In the genomic region with DNA sequence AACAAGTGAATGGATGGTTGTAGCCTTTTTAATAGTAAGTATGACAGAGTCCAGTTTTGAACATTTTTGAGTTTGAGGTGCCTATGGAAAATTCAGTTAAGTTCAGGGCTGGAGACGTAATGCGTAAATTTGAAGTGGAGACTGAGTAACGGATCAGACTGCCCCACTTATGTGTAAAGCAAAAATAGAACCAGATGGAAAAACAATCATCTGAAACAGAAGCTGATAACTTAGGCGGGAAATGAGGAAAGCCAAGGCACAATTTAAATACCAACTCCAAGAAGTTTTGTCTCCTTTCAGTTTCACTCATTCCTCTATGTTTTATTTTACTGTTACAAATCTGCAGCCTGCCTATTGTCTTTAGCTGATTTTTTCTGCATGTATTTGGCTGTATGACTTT, we compare ENCODE assay signal across 10 cellular contexts. TPM values are rescaled to one million over a fixed set of nuclear protein-coding genes. Genes with fewer than 3 reads are reported as not detected.
DNase-seq lines count a peak whose midpoint lies in the region; ATAC-seq and TF ChIP-seq lines count a peak whose summit lies in the region.
"Had no signal": no experiment of that assay in that cellular context is flagged by ENCODE, and none has a peak within 500 bp of the region (broad histone marks: within the 10 kb centered on the region; RNA-seq: fewer than 3 reads in every experiment).

No MANE protein-coding gene starts in this region.

- DNase-seq in CD14-positive monocyte (ENCODE audit: low spot score) (no peak), endothelial cell (ENCODE audit: low spot score) (no peak), NCI-H774 (lab: John Stamatoyannopoulos, UW) (no peak), occipital lobe (lab: John Stamatoyannopoulos, UW) (no peak), H4 (ENCODE audit: low spot score) (no peak)
- DNase-seq: transverse colon had no signal

- H3K4me1 Mint-ChIP-seq in CD14-positive monocyte, result peaks cover 20% of the 10 kb centered on the region
- H3K4me1 Mint-ChIP-seq in endothelial cell (ENCODE audit: unreplicated experiment), result peaks cover 40% of the 10 kb centered on the region

- H2AFZ ChIP-seq in OCI-LY1 (ENCODE audit: low read length), result no peak overlapping the region
- H2AFZ ChIP-seq in neural cell (ENCODE audit: low read depth, low read length), result no peak overlapping the region

- intact Hi-C loops in CD14-positive monocyte (cut with micrococcal nuclease), result loop anchor here in 1 of 2 donors (10.0 kb wide), 1 partner anchor 192 kb away; a partner anchor contains a TSS

- H4K20me1 ChIP-seq in OCI-LY1 (ENCODE audit: insufficient read depth, low read length) (no peaks in the 10 kb centered on the region), neural cell (ENCODE audit: insufficient read depth) (no peaks in the 10 kb centered on the region)

- TF ChIP-seq EP300 in neural cell (conservative IDR thresholded peaks at IDR 0.05; ENCODE audit: poor library complexity, severe bottlenecking), result no peak

- H3K36me3 Mint-ChIP-seq in CD14-positive monocyte, result peaks cover 5 to 9% of the 10 kb centered on the region in 2 donors
- H3K36me3 Mint-ChIP-seq in endothelial cell (ENCODE audit: low read depth, unreplicated experiment), result peaks cover 20% of the 10 kb centered on the region

- H3K4me3 Mint-ChIP-seq in CD14-positive monocyte, result peak overlapping the region; percentile 78 to 89
- peak overlapping the region; percentile 94 for H3K4me3 Mint-ChIP-seq in endothelial cell (ENCODE audit: unreplicated experiment)

- peak overlapping the region; percentile 85 for H3K4me3 ChIP-seq in OCI-LY1 (ENCODE audit: low read depth, low read length, poor library complexity, severe bottlenecking)
- H3K4me3 ChIP-seq in neural cell (ENCODE audit: low read length), result peak overlapping the region; percentile 80

- H3K9me3 ChIP-seq in OCI-LY1 (ENCODE audit: low read length) (no peaks in the 10 kb centered on the region), neural cell (ENCODE audit: low read length) (no peaks in the 10 kb centered on the region)
- H3K9me3 ChIP-seq: neutrophil, transverse colon had no signal

- ATAC-seq in GM18519 (IDR thresholded peaks at IDR 0.05; ENCODE audit: low FRiP score, unreplicated experiment), result no peak

- H3F3A ChIP-seq in OCI-LY1 (ENCODE audit: insufficient read depth, low read length) (no peaks in the 10 kb centered on the region), neural cell (ENCODE audit: insufficient read depth, low read length, poor library complexity, severe bottlenecking) (no peaks in the 10 kb centered on the region)

- H3K9me3 Mint-ChIP-seq in CD14-positive monocyte, result peaks cover 0 to 7% (median 3%) of the 10 kb centered on the region in 7 donors
- no peaks in the 10 kb centered on the region for H3K9me3 Mint-ChIP-seq in endothelial cell (ENCODE audit: unreplicated experiment)

- no peak overlapping the region for H3K27ac ChIP-seq in OCI-LY1 (ENCODE audit: low read depth, low read length, poor library complexity, severe bottlenecking)
- H3K27ac ChIP-seq in neural cell (ENCODE audit: low read length), result no peak overlapping the region
- H3K27ac ChIP-seq: neutrophil had no signal

- H3K36me3 ChIP-seq in OCI-LY1 (ENCODE audit: insufficient read depth, low read length), result no peaks in the 10 kb centered on the region
- H3K36me3 ChIP-seq in neural cell (ENCODE audit: insufficient read depth, low read length), result no peaks in the 10 kb centered on the region
- H3K36me3 ChIP-seq: neutrophil, transverse colon had no signal

- TF ChIP-seq CTCF in CD14-positive monocyte (IDR thresholded peaks at IDR 0.05) (no peak), OCI-LY1 (IDR thresholded peaks at IDR 0.05; ENCODE audit: low read length) (no peak), endothelial cell (IDR thresholded peaks at IDR 0.05; ENCODE audit: unreplicated experiment) (no peak), neural cell (IDR thresholded peaks at IDR 0.05; ENCODE audit: poor library complexity, severe bottlenecking) (no peak)

- peaks cover 3% of the 10 kb centered on the region; the same call in 1 of the 2 replicates for H3K79me2 ChIP-seq in OCI-LY1 (ENCODE audit: insufficient read depth, low read length)
- peaks cover 43% of the 10 kb centered on the region for H3K79me2 ChIP-seq in neural cell (replicated peaks; ENCODE audit: insufficient read depth, low read length)

- H3K27me3 ChIP-seq in OCI-LY1 (ENCODE audit: insufficient read depth, low read length), result no peaks in the 10 kb centered on the region
- no peaks in the 10 kb centered on the region for H3K27me3 ChIP-seq in neural cell (ENCODE audit: insufficient read depth, low read depth, low read length)

- H3K4me1 ChIP-seq in OCI-LY1 (ENCODE audit: insufficient read depth, low read length, severe bottlenecking), result peaks cover 27% of the 10 kb centered on the region

- no peak for TF ChIP-seq RAD21 in neural cell (conservative IDR thresholded peaks at IDR 0.05)

- H3K9me2 ChIP-seq in OCI-LY1 (ENCODE audit: low read depth, low read length), result no peaks in the 10 kb centered on the region
- no peaks in the 10 kb centered on the region for H3K9me2 ChIP-seq in neural cell (ENCODE audit: insufficient read depth, low read length)

- H3K27me3 Mint-ChIP-seq in CD14-positive monocyte (ENCODE audit: low read depth in 3 of 3) (peaks cover 51 to 64% (median 57%) of the 10 kb centered on the region in 3 donors), endothelial cell (ENCODE audit: unreplicated experiment) (peaks cover 13% of the 10 kb centered on the region)

- H3K4me2 ChIP-seq in OCI-LY1 (ENCODE audit: low read length), result peak overlapping the region; percentile 68
- peak overlapping the region; percentile 81 for H3K4me2 ChIP-seq in neural cell (ENCODE audit: low read length)

- H3K27ac Mint-ChIP-seq in CD14-positive monocyte (no peak overlapping the region), endothelial cell (ENCODE audit: unreplicated experiment) (no peak overlapping the region)

- H3K9ac ChIP-seq in OCI-LY1 (ENCODE audit: low read length) (peak overlapping the region; percentile 74), neural cell (ENCODE audit: low read length) (peak overlapping the region; percentile 84)

TF ChIP-seq in neural cell, 6 proteins besides CTCF, POLR2A, EP300 and RAD21:
- TF ChIP-seq SMC3 (conservative IDR thresholded peaks at IDR 0.05; ENCODE audit: poor library complexity), result no peak
- no peak for TF ChIP-seq POLR2AphosphoS5 (IDR thresholded peaks at IDR 0.05)
- no peak for TF ChIP-seq TAF1 (IDR thresholded peaks at IDR 0.05; ENCODE audit: low read depth)
- TF ChIP-seq, protein P1, sequence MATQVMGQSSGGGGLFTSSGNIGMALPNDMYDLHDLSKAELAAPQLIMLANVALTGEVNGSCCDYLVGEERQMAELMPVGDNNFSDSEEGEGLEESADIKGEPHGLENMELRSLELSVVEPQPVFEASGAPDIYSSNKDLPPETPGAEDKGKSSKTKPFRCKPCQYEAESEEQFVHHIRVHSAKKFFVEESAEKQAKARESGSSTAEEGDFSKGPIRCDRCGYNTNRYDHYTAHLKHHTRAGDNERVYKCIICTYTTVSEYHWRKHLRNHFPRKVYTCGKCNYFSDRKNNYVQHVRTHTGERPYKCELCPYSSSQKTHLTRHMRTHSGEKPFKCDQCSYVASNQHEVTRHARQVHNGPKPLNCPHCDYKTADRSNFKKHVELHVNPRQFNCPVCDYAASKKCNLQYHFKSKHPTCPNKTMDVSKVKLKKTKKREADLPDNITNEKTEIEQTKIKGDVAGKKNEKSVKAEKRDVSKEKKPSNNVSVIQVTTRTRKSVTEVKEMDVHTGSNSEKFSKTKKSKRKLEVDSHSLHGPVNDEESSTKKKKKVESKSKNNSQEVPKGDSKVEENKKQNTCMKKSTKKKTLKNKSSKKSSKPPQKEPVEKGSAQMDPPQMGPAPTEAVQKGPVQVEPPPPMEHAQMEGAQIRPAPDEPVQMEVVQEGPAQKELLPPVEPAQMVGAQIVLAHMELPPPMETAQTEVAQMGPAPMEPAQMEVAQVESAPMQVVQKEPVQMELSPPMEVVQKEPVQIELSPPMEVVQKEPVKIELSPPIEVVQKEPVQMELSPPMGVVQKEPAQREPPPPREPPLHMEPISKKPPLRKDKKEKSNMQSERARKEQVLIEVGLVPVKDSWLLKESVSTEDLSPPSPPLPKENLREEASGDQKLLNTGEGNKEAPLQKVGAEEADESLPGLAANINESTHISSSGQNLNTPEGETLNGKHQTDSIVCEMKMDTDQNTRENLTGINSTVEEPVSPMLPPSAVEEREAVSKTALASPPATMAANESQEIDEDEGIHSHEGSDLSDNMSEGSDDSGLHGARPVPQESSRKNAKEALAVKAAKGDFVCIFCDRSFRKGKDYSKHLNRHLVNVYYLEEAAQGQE (IDR thresholded peaks at IDR 0.05; ENCODE audit: borderline replicate concordance), result no peak
- no peak for TF ChIP-seq EZH2 (IDR thresholded peaks at IDR 0.05; ENCODE audit: borderline replicate concordance, insufficient read depth, low read length, poor library complexity, severe bottlenecking)

RNA-seq across cellular contexts. Expression of a gene that starts 1.2 kb away (rescaled TPM):
- polyA plus RNA-seq in CD14-positive monocyte (under 1 TPM; 0.77 to 0.95 TPM), neural cell (20.6 and 24.5 TPM in 2 replicates)
- total RNA-seq in endothelial cell (ENCODE audit: unreplicated experiment) (55.4 TPM), occipital lobe (65.5 TPM)
- polyA minus RNA-seq in neural cell, result 46.0 and 54.3 TPM in 2 replicates
- total RNA-seq in H4 (2014; rRNA removed; shearing (Covaris generic)), result 12.4 and 13.4 TPM in 2 replicates

RNA-seq across cellular contexts. Expression of a gene that starts 14.2 kb away (rescaled TPM):
- polyA plus RNA-seq in CD14-positive monocyte (under 1 TPM in 1 of 2 donors, not detected in 1; 0.41 TPM), neural cell (0.09 and 0.16 TPM in 2 replicates)
- total RNA-seq in endothelial cell (ENCODE audit: unreplicated experiment) (17.3 TPM), occipital lobe (1.2 TPM)
- polyA minus RNA-seq in neural cell, result 0.23 TPM in 1 of 2 replicates, not detected in the other
- not detected in 2 replicates for total RNA-seq in H4 (2014; rRNA removed; shearing (Covaris generic))

RNA-seq across cellular contexts. Expression of a gene that starts 16.7 kb away (rescaled TPM):
- polyA plus RNA-seq in CD14-positive monocyte (not detected), neural cell (0.45 and 1.2 TPM in 2 replicates)
- total RNA-seq in endothelial cell (ENCODE audit: unreplicated experiment) (1.3 TPM), occipital lobe (0.47 TPM)
- 0.73 and 1.6 TPM in 2 replicates for polyA minus RNA-seq in neural cell
- 0.15 TPM in 1 of 2 replicates, not detected in the other for total RNA-seq in H4 (2014; rRNA removed; shearing (Covaris generic))
